2 cellular contexts compared by ENCODE assay signal in the genomic region with DNA sequence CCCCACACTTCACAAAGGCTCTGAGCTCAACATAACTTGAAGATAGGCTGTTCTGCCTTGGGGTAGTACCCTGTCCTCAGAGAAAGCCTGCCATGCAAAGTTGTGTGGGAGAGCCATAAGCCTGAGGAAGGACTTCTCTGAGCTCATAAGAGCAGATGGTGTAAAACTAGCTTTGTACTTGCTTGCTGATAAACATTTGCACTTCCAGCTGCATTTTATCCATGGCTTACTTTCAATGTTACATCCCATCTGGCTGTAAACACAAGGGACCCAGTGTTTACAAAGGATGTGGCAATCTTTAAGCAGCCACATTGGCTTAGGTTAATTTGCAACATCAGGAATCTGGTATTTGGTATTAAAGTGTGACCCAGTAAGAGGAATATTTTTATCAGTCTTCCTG.
TF ChIP-seq lines count a peak whose summit lies in the region.

No MANE protein-coding gene starts in this region.

TF ChIP-seq in IMR-90, 13 proteins besides CTCF, POLR2A, EP300 and RAD21 (continued from another document):
- TF ChIP-seq CEBPB (IDR thresholded peaks at IDR 0.05; ENCODE audit: low read depth, low read length): no peak
- no peak for TF ChIP-seq SMC3 (IDR thresholded peaks at IDR 0.05; ENCODE audit: low read depth, low read length)
- no peak for TF ChIP-seq MXI1 (IDR thresholded peaks at IDR 0.05; ENCODE audit: borderline replicate concordance, low read depth, low read length)
- TF ChIP-seq, protein P1, sequence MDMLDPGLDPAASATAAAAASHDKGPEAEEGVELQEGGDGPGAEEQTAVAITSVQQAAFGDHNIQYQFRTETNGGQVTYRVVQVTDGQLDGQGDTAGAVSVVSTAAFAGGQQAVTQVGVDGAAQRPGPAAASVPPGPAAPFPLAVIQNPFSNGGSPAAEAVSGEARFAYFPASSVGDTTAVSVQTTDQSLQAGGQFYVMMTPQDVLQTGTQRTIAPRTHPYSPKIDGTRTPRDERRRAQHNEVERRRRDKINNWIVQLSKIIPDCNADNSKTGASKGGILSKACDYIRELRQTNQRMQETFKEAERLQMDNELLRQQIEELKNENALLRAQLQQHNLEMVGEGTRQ (IDR thresholded peaks at IDR 0.05; ENCODE audit: low read depth, low read length): no peak
- no peak for TF ChIP-seq RCOR1 (IDR thresholded peaks at IDR 0.05; ENCODE audit: insufficient replicate concordance, low read length)
- no peak for TF ChIP-seq MAFK (IDR thresholded peaks at IDR 0.05; ENCODE audit: low read depth, low read length)
- TF ChIP-seq FOS (IDR thresholded peaks at IDR 0.05; ENCODE audit: low read depth, low read length): no peak
- no peak for TF ChIP-seq BHLHE40 (IDR thresholded peaks at IDR 0.05; ENCODE audit: low read depth, low read length)
- no peak for TF ChIP-seq NFE2L2 (IDR thresholded peaks at IDR 0.05; ENCODE audit: low read depth, low read length)
- TF ChIP-seq CHD1 (IDR thresholded peaks at IDR 0.05; ENCODE audit: low read depth, low read length): no peak
- no peak for TF ChIP-seq RFX5 (IDR thresholded peaks at IDR 0.05; ENCODE audit: low read depth, low read length)
- no peak for TF ChIP-seq MAZ (IDR thresholded peaks at IDR 0.05; ENCODE audit: borderline replicate concordance, low read depth, low read length)

TF ChIP-seq in WTC11, 78 proteins besides CTCF, POLR2A, EP300 and RAD21 (continued from another document):
- TF ChIP-seq, protein P2, sequence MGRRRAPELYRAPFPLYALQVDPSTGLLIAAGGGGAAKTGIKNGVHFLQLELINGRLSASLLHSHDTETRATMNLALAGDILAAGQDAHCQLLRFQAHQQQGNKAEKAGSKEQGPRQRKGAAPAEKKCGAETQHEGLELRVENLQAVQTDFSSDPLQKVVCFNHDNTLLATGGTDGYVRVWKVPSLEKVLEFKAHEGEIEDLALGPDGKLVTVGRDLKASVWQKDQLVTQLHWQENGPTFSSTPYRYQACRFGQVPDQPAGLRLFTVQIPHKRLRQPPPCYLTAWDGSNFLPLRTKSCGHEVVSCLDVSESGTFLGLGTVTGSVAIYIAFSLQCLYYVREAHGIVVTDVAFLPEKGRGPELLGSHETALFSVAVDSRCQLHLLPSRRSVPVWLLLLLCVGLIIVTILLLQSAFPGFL (CRISPR knock-in tag; IDR thresholded peaks at IDR 0.05; ENCODE audit: borderline replicate concordance): no peak
- TF ChIP-seq HMGA2 (CRISPR knock-in tag; IDR thresholded peaks at IDR 0.05) (no peak), SP1 (CRISPR knock-in tag; conservative IDR thresholded peaks at IDR 0.05) (no peak), ZNF317 (CRISPR knock-in tag; IDR thresholded peaks at IDR 0.05; ENCODE audit: borderline replicate concordance, low read depth) (no peak), ZNF232 (CRISPR knock-in tag; IDR thresholded peaks at IDR 0.05) (no peak), ZNF263 (CRISPR knock-in tag; IDR thresholded peaks at IDR 0.05; ENCODE audit: low read depth) (no peak), NFATC4 (CRISPR knock-in tag; IDR thresholded peaks at IDR 0.05) (no peak)
- TF ChIP-seq, protein P3, sequence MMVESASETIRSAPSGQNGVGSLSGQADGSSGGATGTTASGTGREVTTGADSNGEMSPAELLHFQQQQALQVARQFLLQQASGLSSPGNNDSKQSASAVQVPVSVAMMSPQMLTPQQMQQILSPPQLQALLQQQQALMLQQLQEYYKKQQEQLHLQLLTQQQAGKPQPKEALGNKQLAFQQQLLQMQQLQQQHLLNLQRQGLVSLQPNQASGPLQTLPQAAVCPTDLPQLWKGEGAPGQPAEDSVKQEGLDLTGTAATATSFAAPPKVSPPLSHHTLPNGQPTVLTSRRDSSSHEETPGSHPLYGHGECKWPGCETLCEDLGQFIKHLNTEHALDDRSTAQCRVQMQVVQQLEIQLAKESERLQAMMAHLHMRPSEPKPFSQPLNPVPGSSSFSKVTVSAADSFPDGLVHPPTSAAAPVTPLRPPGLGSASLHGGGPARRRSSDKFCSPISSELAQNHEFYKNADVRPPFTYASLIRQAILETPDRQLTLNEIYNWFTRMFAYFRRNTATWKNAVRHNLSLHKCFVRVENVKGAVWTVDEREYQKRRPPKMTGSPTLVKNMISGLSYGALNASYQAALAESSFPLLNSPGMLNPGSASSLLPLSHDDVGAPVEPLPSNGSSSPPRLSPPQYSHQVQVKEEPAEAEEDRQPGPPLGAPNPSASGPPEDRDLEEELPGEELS (CRISPR knock-in tag; IDR thresholded peaks at IDR 0.05): no peak
- TF ChIP-seq, protein P4, sequence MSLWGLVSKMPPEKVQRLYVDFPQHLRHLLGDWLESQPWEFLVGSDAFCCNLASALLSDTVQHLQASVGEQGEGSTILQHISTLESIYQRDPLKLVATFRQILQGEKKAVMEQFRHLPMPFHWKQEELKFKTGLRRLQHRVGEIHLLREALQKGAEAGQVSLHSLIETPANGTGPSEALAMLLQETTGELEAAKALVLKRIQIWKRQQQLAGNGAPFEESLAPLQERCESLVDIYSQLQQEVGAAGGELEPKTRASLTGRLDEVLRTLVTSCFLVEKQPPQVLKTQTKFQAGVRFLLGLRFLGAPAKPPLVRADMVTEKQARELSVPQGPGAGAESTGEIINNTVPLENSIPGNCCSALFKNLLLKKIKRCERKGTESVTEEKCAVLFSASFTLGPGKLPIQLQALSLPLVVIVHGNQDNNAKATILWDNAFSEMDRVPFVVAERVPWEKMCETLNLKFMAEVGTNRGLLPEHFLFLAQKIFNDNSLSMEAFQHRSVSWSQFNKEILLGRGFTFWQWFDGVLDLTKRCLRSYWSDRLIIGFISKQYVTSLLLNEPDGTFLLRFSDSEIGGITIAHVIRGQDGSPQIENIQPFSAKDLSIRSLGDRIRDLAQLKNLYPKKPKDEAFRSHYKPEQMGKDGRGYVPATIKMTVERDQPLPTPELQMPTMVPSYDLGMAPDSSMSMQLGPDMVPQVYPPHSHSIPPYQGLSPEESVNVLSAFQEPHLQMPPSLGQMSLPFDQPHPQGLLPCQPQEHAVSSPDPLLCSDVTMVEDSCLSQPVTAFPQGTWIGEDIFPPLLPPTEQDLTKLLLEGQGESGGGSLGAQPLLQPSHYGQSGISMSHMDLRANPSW (CRISPR knock-in tag; conservative IDR thresholded peaks at IDR 0.05; ENCODE audit: low read depth): no peak
- TF ChIP-seq, protein P5, sequence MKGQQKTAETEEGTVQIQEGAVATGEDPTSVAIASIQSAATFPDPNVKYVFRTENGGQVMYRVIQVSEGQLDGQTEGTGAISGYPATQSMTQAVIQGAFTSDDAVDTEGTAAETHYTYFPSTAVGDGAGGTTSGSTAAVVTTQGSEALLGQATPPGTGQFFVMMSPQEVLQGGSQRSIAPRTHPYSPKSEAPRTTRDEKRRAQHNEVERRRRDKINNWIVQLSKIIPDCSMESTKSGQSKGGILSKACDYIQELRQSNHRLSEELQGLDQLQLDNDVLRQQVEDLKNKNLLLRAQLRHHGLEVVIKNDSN (CRISPR knock-in tag; IDR thresholded peaks at IDR 0.05): no peak
- TF ChIP-seq, protein P6, sequence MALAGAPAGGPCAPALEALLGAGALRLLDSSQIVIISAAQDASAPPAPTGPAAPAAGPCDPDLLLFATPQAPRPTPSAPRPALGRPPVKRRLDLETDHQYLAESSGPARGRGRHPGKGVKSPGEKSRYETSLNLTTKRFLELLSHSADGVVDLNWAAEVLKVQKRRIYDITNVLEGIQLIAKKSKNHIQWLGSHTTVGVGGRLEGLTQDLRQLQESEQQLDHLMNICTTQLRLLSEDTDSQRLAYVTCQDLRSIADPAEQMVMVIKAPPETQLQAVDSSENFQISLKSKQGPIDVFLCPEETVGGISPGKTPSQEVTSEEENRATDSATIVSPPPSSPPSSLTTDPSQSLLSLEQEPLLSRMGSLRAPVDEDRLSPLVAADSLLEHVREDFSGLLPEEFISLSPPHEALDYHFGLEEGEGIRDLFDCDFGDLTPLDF (CRISPR knock-in tag; IDR thresholded peaks at IDR 0.05): no peak
